In genomic region chr17:79628861-79629547, GRCh38 we compare ENCODE assay signal across 20 cellular contexts. TPM values are rescaled to one million over a fixed set of nuclear protein-coding genes. Genes with fewer than 3 reads are reported as not detected.
DNase-seq lines count a peak whose midpoint lies in the region; TF ChIP-seq lines count a peak whose summit lies in the region.
"Had no signal": no experiment of that assay in that cellular context is flagged by ENCODE, and none has a peak within 500 bp of the region (broad histone marks: within the 10 kb centered on the region; RNA-seq: fewer than 3 reads in every experiment).

No MANE protein-coding gene starts in this region.

- no peak for TF ChIP-seq CTCF in CD14-positive monocyte (IDR thresholded peaks at IDR 0.05)
- TF ChIP-seq CTCF in RWPE1 (conservative IDR thresholded peaks at IDR 0.05; ENCODE audit: low read depth): no peak

- peak overlapping the region; percentile 30 for H3K18ac ChIP-seq in neuronal stem cell (ENCODE audit: low read length)

- H3K27me3 Mint-ChIP-seq in CD14-positive monocyte (ENCODE audit: low read depth in 3 of 3): peaks cover 5 to 12% (median 7%) of the 10 kb centered on the region in 3 donors
- peaks cover 4% of the 10 kb centered on the region for H3K27me3 Mint-ChIP-seq in activated T-helper 1 cell treated with anti-CD3 and anti-CD28 coated beads, Interleukin-12 subunit alpha, Interleukin-12 subunit beta, Interleukin-2, Interleukin-4 antibody, amounts not matched to agents 30 ng/mL and 10 ng/mL and 1 ng/mL, durations not matched to agents 14 hours and 24 hours and 36 hours (ENCODE audit: insufficient read depth)

- peaks cover 0 to 2% (median 0%) of the 10 kb centered on the region in 7 donors for H3K9me3 Mint-ChIP-seq in CD14-positive monocyte
- no peaks in the 10 kb centered on the region for H3K9me3 Mint-ChIP-seq in activated T-helper 1 cell treated with anti-CD3 and anti-CD28 coated beads, Interleukin-12 subunit alpha, Interleukin-12 subunit beta, Interleukin-2, Interleukin-4 antibody, amounts not matched to agents 30 ng/mL and 10 ng/mL and 1 ng/mL, durations not matched to agents 14 hours and 24 hours and 36 hours
- H3K9me3 Mint-ChIP-seq: stimulated activated memory B cell treated with anti-CD40 and anti-IgM and Interleukin-4, amounts not matched to agents 10 μg/mL and 1 μg/mL and 100 μg/mL, for 72 hours had no signal

- no peak overlapping the region for H3K27ac ChIP-seq in neuronal stem cell (replicated peaks; ENCODE audit: low read length)
- H3K27ac ChIP-seq in RWPE1: no peak overlapping the region
- H3K27ac ChIP-seq: prostate gland, SJCRH30, transverse colon had no signal

- no peaks in the 10 kb centered on the region for H3K4me1 Mint-ChIP-seq in CD14-positive monocyte
- H3K4me1 Mint-ChIP-seq in activated T-helper 1 cell treated with anti-CD3 and anti-CD28 coated beads, Interleukin-12 subunit alpha, Interleukin-12 subunit beta, Interleukin-2, Interleukin-4 antibody, amounts not matched to agents 30 ng/mL and 10 ng/mL and 1 ng/mL, durations not matched to agents 14 hours and 24 hours and 36 hours (ENCODE audit: low read depth): no peaks in the 10 kb centered on the region
- H3K4me1 Mint-ChIP-seq: stimulated activated memory B cell treated with anti-CD40 and anti-IgM and Interleukin-4, amounts not matched to agents 10 μg/mL and 1 μg/mL and 100 μg/mL, for 72 hours had no signal

- POLR2A ChIA-PET in RWPE1 (lab: Yijun Ruan, JAX; ENCODE audit: low non-redundant PET): no interaction called here

- H3K36me3 ChIP-seq in neuronal stem cell (replicated peaks in 1 of 2; ENCODE audit: control insufficient read depth in 2 of 2, insufficient read depth in 2 of 2, low read length in 2 of 2): no peaks in the 10 kb centered on the region
- H3K36me3 ChIP-seq: prostate gland, SJCRH30, transverse colon had no signal

- peak; percentile 14 for DNase-seq in activated CD4-positive, CD25-positive, alpha-beta regulatory T cell treated with anti-CD3 and anti-CD28 coated beads, Interleukin-2, amount 50 U/mL, for 72 hours
- DNase-seq in activated CD4-positive, CD25-positive, alpha-beta regulatory T cell (lab: John Stamatoyannopoulos, UW): no peak
- DNase-seq in CD14-positive monocyte (ENCODE audit: low spot score) (peak; percentile 10), ecto neural progenitor cell (ENCODE audit: low spot score) (peak; percentile 48), neuronal stem cell (ENCODE audit: low spot score) (no peak), NOMO-1 (lab: John Stamatoyannopoulos, UW; ENCODE audit: unreplicated experiment in 2 of 2) (no peak), RWPE1 (ENCODE audit: low spot score) (no peak)
- no peak for DNase-seq in activated T-helper 1 cell treated with anti-CD3 and anti-CD28 coated beads, Interleukin-12 subunit alpha, Interleukin-12 subunit beta, Interleukin-2, Interleukin-4 antibody, amounts not matched to agents 30 ng/mL and 10 ng/mL and 1 ng/mL, durations not matched to agents 14 hours and 24 hours and 36 hours (ENCODE audit: low spot score)
- DNase-seq: 8988T; activated CD4-positive, alpha-beta T cell treated with anti-CD3 and anti-CD28 coated beads for 4 hours; GDM1; GOT3; NCI-H2081; NCI-H510A; transverse colon had no signal

- H4K91ac ChIP-seq in neuronal stem cell (ENCODE audit: low read depth, low read length, poor library complexity): no peak overlapping the region

- no peak overlapping the region for H3K9ac ChIP-seq in neuronal stem cell (ENCODE audit: low read depth, low read length, poor library complexity)

- no peaks in the 10 kb centered on the region for H3K36me3 Mint-ChIP-seq in CD14-positive monocyte
- no peaks in the 10 kb centered on the region for H3K36me3 Mint-ChIP-seq in activated T-helper 1 cell treated with anti-CD3 and anti-CD28 coated beads, Interleukin-12 subunit alpha, Interleukin-12 subunit beta, Interleukin-2, Interleukin-4 antibody, amounts not matched to agents 30 ng/mL and 10 ng/mL and 1 ng/mL, durations not matched to agents 14 hours and 24 hours and 36 hours (ENCODE audit: low read depth)
- H3K36me3 Mint-ChIP-seq: stimulated activated memory B cell treated with anti-CD40 and anti-IgM and Interleukin-4, amounts not matched to agents 10 μg/mL and 1 μg/mL and 100 μg/mL, for 72 hours had no signal

- intact Hi-C loops in CD14-positive monocyte (cut with micrococcal nuclease): no loop called here
- intact Hi-C loops in activated T-helper 1 cell treated with anti-CD3 and anti-CD28 coated beads, Interleukin-12 subunit alpha, Interleukin-12 subunit beta, Interleukin-2, Interleukin-4 antibody, amounts not matched to agents 30 ng/mL and 10 ng/mL and 1 ng/mL, durations not matched to agents 14 hours and 24 hours and 36 hours (cut with micrococcal nuclease): no loop called here

- H3K4me2 ChIP-seq in neuronal stem cell (ENCODE audit: insufficient read depth, low read length, poor library complexity, severe bottlenecking): no peak overlapping the region

- no peak overlapping the region for H2BK5ac ChIP-seq in neuronal stem cell (ENCODE audit: low read length)

- WGBS in neuronal stem cell (ENCODE audit: extremely low coverage in 2 of 2, insufficient read length in 2 of 2, insufficient replicate concordance in 1 of 2), 2 donors: no CpG with 5 or more reads among the region's 10 CpGs

- H2BK120ac ChIP-seq in neuronal stem cell (ENCODE audit: low read depth, low read length): no peak overlapping the region

- H4K8ac ChIP-seq in neuronal stem cell (ENCODE audit: low read depth, low read length): no peak overlapping the region

- peaks cover 0 to 34% (median 1%) of the 10 kb centered on the region in 3 experiments for H3K27me3 ChIP-seq in neuronal stem cell (ENCODE audit: control insufficient read depth in 3 of 3, insufficient read depth in 3 of 3, low read depth in 1 of 3, low read length in 3 of 3)
- H3K27me3 ChIP-seq: transverse colon had no signal

- peak overlapping the region; percentile 17 for H2BK15ac ChIP-seq in neuronal stem cell (ENCODE audit: low read length)

- no peak overlapping the region for H3K4me3 Mint-ChIP-seq in CD14-positive monocyte
- no peak overlapping the region for H3K4me3 Mint-ChIP-seq in activated T-helper 1 cell treated with anti-CD3 and anti-CD28 coated beads, Interleukin-12 subunit alpha, Interleukin-12 subunit beta, Interleukin-2, Interleukin-4 antibody, amounts not matched to agents 30 ng/mL and 10 ng/mL and 1 ng/mL, durations not matched to agents 14 hours and 24 hours and 36 hours
- H3K4me3 Mint-ChIP-seq: stimulated activated memory B cell treated with anti-CD40 and anti-IgM and Interleukin-4, amounts not matched to agents 10 μg/mL and 1 μg/mL and 100 μg/mL, for 72 hours had no signal

- peaks cover 0 to 2% of the 10 kb centered on the region in 2 donors for H3K9me3 ChIP-seq in neuronal stem cell (replicated peaks in 1 of 2; ENCODE audit: control insufficient read depth in 2 of 2, insufficient read depth in 1 of 2, low read depth in 1 of 2, low read length in 2 of 2)
- H3K9me3 ChIP-seq: prostate gland, SJCRH30, transverse colon had no signal

- no peak overlapping the region for H3K23ac ChIP-seq in neuronal stem cell (ENCODE audit: low read depth, low read length, poor library complexity)

- H3K4ac ChIP-seq in neuronal stem cell (ENCODE audit: low read length): no peak overlapping the region

- H2AFZ ChIP-seq in neuronal stem cell (ENCODE audit: low read length): no peak overlapping the region

- no peak overlapping the region for H3K14ac ChIP-seq in neuronal stem cell (ENCODE audit: low read length)

- H3K79me1 ChIP-seq in neuronal stem cell (ENCODE audit: low read depth, low read length): no peaks in the 10 kb centered on the region

- no peak overlapping the region for H2AK5ac ChIP-seq in neuronal stem cell (ENCODE audit: low read depth, low read length)

- no peak overlapping the region for H3K27ac Mint-ChIP-seq in CD14-positive monocyte
- H3K27ac Mint-ChIP-seq in activated T-helper 1 cell treated with anti-CD3 and anti-CD28 coated beads, Interleukin-12 subunit alpha, Interleukin-12 subunit beta, Interleukin-2, Interleukin-4 antibody, amounts not matched to agents 30 ng/mL and 10 ng/mL and 1 ng/mL, durations not matched to agents 14 hours and 24 hours and 36 hours: no peak overlapping the region
- H3K27ac Mint-ChIP-seq: stimulated activated memory B cell treated with anti-CD40 and anti-IgM and Interleukin-4, amounts not matched to agents 10 μg/mL and 1 μg/mL and 100 μg/mL, for 72 hours had no signal

- no peak overlapping the region for H2BK12ac ChIP-seq in neuronal stem cell (ENCODE audit: low read length)

- CTCF ChIA-PET in RWPE1 (lab: Yijun Ruan, JAX): no interaction called here

- peaks cover 0 to 9% of the 10 kb centered on the region in 2 donors for H3K4me1 ChIP-seq in neuronal stem cell (ENCODE audit: control insufficient read depth in 2 of 2, insufficient read depth in 1 of 2, low read depth in 1 of 2, low read length in 2 of 2)
- H3K4me1 ChIP-seq: prostate gland, SJCRH30, transverse colon had no signal

- no peak overlapping the region for H3K4me3 ChIP-seq in neuronal stem cell (ENCODE audit: low read length in 2 of 2)
- H3K4me3 ChIP-seq: GM12878, prostate gland, SJCRH30, transverse colon had no signal

RNA-seq across cellular contexts. Expression of gene RBFOX3, which starts 18.2 kb away (rescaled TPM):
- polyA plus RNA-seq in CD14-positive monocyte: not detected
- 13.0 TPM for polyA plus RNA-seq in neuronal stem cell (2013, experiment 1 of 2)
- 12.5 TPM for polyA plus RNA-seq in neuronal stem cell (2013, experiment 2 of 2)
- total RNA-seq in activated T-helper 1 cell treated with anti-CD3 and anti-CD28 coated beads, Interleukin-12 subunit alpha, Interleukin-12 subunit beta, Interleukin-2, Interleukin-4 antibody, amounts not matched to agents 30 ng/mL and 10 ng/mL and 1 ng/mL, durations not matched to agents 14 hours and 24 hours and 36 hours: not detected in 2 replicates
- total RNA-seq: chondrocyte, GM12878 had no signal

Comparison
In these comparisons a context has a peak if more than half of its experiments do, and no peak if none do; other contexts are left out.
1. DNase-seq: peak in activated CD4-positive, CD25-positive, alpha-beta regulatory T cell treated with anti-CD3 and anti-CD28 coated beads, Interleukin-2, amount 50 U/mL, for 72 hours (single experiment), CD14-positive monocyte (single experiment) and ecto neural progenitor cell (single experiment); none in activated CD4-positive, CD25-positive, alpha-beta regulatory T cell (0 of 4), neuronal stem cell (single experiment), NOMO-1 (0 of 2), RWPE1 (single experiment) and activated T-helper 1 cell treated with anti-CD3 and anti-CD28 coated beads, Interleukin-12 subunit alpha, Interleukin-12 subunit beta, Interleukin-2, Interleukin-4 antibody, amounts not matched to agents 30 ng/mL and 10 ng/mL and 1 ng/mL, durations not matched to agents 14 hours and 24 hours and 36 hours (single experiment).